Comparison of ENCODE assay signal across 27 cellular contexts in the genomic region with DNA sequence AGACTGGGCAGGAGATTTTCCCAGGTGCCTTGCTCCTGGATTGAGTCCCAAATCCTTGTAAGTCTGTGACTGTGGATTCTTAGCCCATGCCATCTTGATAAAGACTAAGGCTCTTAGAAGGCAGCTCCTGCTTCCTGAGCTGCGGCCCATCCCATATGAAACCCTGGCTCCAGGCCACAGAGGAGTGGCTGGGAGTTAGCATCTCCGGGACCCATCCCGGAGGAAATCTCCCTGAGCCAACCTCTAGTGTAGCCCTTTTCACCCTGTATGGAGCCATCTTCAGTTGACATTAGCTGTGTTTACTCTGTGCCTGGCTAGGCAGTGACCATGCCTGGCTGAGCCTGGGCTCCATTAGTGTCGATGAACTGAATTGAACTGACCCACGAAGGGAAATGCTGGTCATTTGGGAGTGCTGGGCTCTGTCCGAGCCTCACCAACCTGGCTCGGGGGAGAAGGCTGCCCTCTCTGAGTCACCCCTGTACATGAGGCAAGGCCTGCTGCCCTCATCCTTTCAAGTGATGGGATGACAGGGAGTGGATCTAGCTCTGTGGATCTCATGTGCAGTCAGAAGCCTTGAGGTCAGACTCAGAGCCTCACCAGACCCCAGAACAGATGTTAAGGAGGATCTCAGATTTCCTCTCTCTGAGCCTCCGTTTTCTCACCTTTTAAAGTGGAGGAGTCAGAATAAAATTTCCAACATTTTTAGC. TPM values are rescaled to one million over a fixed set of nuclear protein-coding genes. Genes with fewer than 3 reads are reported as not detected.
"Had no signal": no experiment of that assay in that cellular context is flagged by ENCODE, and none has a peak within 500 bp of the region (broad histone marks: within the 10 kb centered on the region; RNA-seq: fewer than 3 reads in every experiment).

No MANE protein-coding gene starts in this region.

- ATAC-seq: natural killer cell; stimulated activated naive CD8-positive, alpha-beta T cell treated with anti-CD3 and anti-CD28 coated beads, Interleukin-15, amount 100 ng/mL, for 72 hours had no signal

- H3K27ac ChIP-seq: left ventricle myocardium inferior, ovary, prostate gland, right atrium auricular region, tibial nerve had no signal

- H3K4me3 ChIP-seq: left ventricle myocardium inferior, ovary, prostate gland, right atrium auricular region, tibial nerve had no signal

- H3K9me3 ChIP-seq: left ventricle myocardium inferior, ovary, prostate gland, right atrium auricular region, tibial nerve had no signal

- DNase-seq: activated CD4-positive, alpha-beta T cell treated with anti-CD3 and anti-CD28 coated beads for 4 hours; activated CD4-positive, alpha-beta T cell treated with anti-CD3 and anti-CD28 coated beads, Interleukin-2, amount 50 U/mL, for 48 hours; activated CD4-positive, CD25-positive, alpha-beta regulatory T cell; activated naive CD4-positive, alpha-beta T cell treated with Interleukin-2 at 50 U/mL for 16 hours; activated naive CD8-positive, alpha-beta T cell treated with anti-CD3 and anti-CD28 coated beads for 36 hours; activated T-cell treated with anti-CD3 and anti-CD28 coated beads, Interleukin-2, amount 50 U/mL, for 48 hours; amniotic stem cell; cerebellar nuclear complex; dermis blood vessel endothelial cell; effector CD8-positive, alpha-beta T cell; erythroblast; foreskin fibroblast; immature natural killer cell; kidney glomerular epithelial cell; left ventricle myocardium inferior; natural killer cell; ovary; stimulated activated CD4-positive, alpha-beta T cell treated with anti-CD3 and anti-CD28 coated beads, Interleukin-1b, Interleukin-23, amount 100 ng/mL, for 48 hours; stimulated activated naive CD8-positive, alpha-beta T cell treated with anti-CD3 and anti-CD28 coated beads, Interleukin-15, amount 100 ng/mL, for 72 hours; T1000 had no signal

- H3K36me3 ChIP-seq: left ventricle myocardium inferior, ovary, prostate gland, right atrium auricular region, tibial nerve had no signal

- H3K4me1 ChIP-seq: prostate gland, tibial nerve had no signal

- H3K27me3 ChIP-seq: ovary, right atrium auricular region, tibial nerve had no signal

RNA-seq across cellular contexts. Expression of a gene that starts 37.5 kb away (rescaled TPM):
- total RNA-seq: bronchial epithelial cell, dermis blood vessel endothelial cell, fibroblast of lung, glomerular endothelial cell, lung microvascular endothelial cell had no signal
